ENCODE assay signal across 8 cellular contexts in the genomic region with DNA sequence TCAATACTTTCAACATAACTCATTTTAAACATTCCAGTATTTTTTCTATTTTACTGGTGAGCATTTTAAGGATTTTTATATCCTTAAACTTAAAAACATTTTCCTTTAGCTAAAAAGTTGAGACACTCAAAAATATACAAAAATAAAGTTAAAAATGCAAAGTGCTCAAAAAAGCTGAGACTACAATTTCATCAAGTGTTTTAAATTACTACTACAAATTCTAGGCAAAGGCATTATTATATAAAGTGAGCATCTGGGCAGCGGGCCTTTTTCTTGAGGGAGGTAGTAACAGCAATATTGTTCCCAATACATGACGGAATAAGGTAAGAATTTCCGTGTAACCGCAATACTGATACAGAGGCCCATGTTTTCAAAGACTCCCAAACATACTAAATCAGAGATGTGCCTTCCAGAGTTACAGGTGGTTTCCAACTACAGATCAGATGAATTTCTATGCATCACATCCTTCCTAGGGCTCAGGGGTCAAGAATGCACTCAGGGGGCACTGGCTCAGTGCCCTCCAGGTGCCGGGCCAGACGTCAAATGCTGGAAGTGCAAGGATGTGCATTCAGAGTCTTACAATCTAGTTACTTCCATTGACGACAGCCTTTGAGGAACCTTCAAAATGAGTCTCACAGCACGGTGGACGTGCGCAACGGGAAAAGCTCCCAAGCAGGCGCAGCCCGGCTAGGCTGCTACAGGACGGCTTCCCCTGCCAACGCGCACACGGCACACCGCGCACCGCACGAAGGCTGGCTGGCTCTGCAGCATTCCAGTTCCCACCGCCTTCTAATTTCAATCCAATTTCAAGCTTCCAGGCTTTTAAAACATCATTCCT. TPM values are rescaled to one million over a fixed set of nuclear protein-coding genes. Genes with fewer than 3 reads are reported as not detected.
A peak's percentile ranks its signal among the peaks of the same experiment; 100 is the strongest.
DNase-seq lines count a peak whose midpoint lies in the region; ATAC-seq, FAIRE-seq and TF ChIP-seq lines count a peak whose summit lies in the region.

No MANE protein-coding gene starts in this region.

- peak overlapping the region; percentile 63 for H3K4me3 ChIP-seq in smooth muscle cell

- no peaks in the 10 kb centered on the region for H3K27me3 ChIP-seq in smooth muscle cell (ENCODE audit: low read depth)

- DNase-seq in AML-193 (lab: John Stamatoyannopoulos, UW), result peak; percentile 50 to 60
- peak; percentile 55 for DNase-seq in HuH-7 (ENCODE audit: low spot score)
- DNase-seq in T-helper 17 cell, result peak in 2 of 3 donors; percentile 12 to 15
- DNase-seq in caudate nucleus (lab: John Stamatoyannopoulos, UW), result peak in 16 of 61 donors; percentile 6 to 36 (median 20)
- no peak for DNase-seq in smooth muscle cell (lab: John Stamatoyannopoulos, UW; ENCODE audit: unreplicated experiment)
- no peak for DNase-seq in NCI-H1694 (lab: John Stamatoyannopoulos, UW)

- H3K9me3 ChIP-seq in T-helper 17 cell (ENCODE audit: control insufficient read depth, low read length, poor library complexity, severe bottlenecking) (no peaks in the 10 kb centered on the region), smooth muscle cell (replicated peaks; ENCODE audit: low read depth) (no peaks in the 10 kb centered on the region)

- no peaks in the 10 kb centered on the region for H3K36me3 ChIP-seq in smooth muscle cell (ENCODE audit: low read depth)

- H3K4me1 ChIP-seq in smooth muscle cell (ENCODE audit: low read depth), result peaks cover 20% of the 10 kb centered on the region

- peaks cover 54% of the 10 kb centered on the region for H4K20me1 ChIP-seq in smooth muscle cell (ENCODE audit: low read depth)

- peak overlapping the region; percentile 92 for H3K4me2 ChIP-seq in smooth muscle cell

- H3K36me3 Mint-ChIP-seq in T-helper 17 cell (ENCODE audit: low read depth), result peaks cover 3% of the 10 kb centered on the region

- WGBS in smooth muscle cell (ENCODE audit: low lambda C conversion rate), result 8% methylated on average over 22 of the region's 22 CpGs

- H3F3A ChIP-seq in smooth muscle cell (ENCODE audit: low read depth), result peaks cover 3% of the 10 kb centered on the region

- FAIRE-seq in islet of Langerhans (lab: Jason Lieb, UNC), result peak; percentile 33

- H3K4me1 Mint-ChIP-seq in T-helper 17 cell, result peaks cover 33% of the 10 kb centered on the region

- H3K9ac ChIP-seq in smooth muscle cell (ENCODE audit: low read depth), result peak overlapping the region; percentile 39

- peak overlapping the region; percentile 99 for H3K27ac Mint-ChIP-seq in T-helper 17 cell

- H3K4me3 Mint-ChIP-seq in T-helper 17 cell, result peak overlapping the region; percentile 98

- ATAC-seq in GM18907 (IDR thresholded peaks at IDR 0.05; ENCODE audit: unreplicated experiment) (peak; percentile 26), T-helper 17 cell (peak; percentile 44)

- H3K79me2 ChIP-seq in smooth muscle cell (ENCODE audit: low read depth), result peaks cover 49% of the 10 kb centered on the region

- TF ChIP-seq CTCF in smooth muscle cell (IDR thresholded peaks at IDR 0.05; ENCODE audit: borderline replicate concordance, insufficient read depth, poor library complexity, severe bottlenecking), result no peak

- peak overlapping the region; percentile 91 for H2AFZ ChIP-seq in smooth muscle cell (ENCODE audit: low read depth)

- H3K27me3 Mint-ChIP-seq in T-helper 17 cell, result no peaks in the 10 kb centered on the region

- peak overlapping the region; percentile 39 for H3K27ac ChIP-seq in caudate nucleus (ENCODE audit: low read depth, low read length)
- peak overlapping the region; percentile 54 for H3K27ac ChIP-seq in smooth muscle cell (ENCODE audit: low read depth)

RNA-seq across cellular contexts. Expression of a gene that starts 1.7 kb away (rescaled TPM):
- total RNA-seq in T-helper 17 cell (10 to 100 TPM; 64.3 to 67.1 TPM), smooth muscle cell (32.9 and 41.9 TPM in 2 replicates)
- 21.6 and 22.0 TPM in 2 replicates for polyA plus RNA-seq in smooth muscle cell

RNA-seq across cellular contexts. Expression of a gene that starts 20.7 kb away (rescaled TPM):
- total RNA-seq in T-helper 17 cell, result 10 to 100 TPM; 16.3 to 17.8 TPM
- total RNA-seq in smooth muscle cell, result 50.2 and 56.5 TPM in 2 replicates
- polyA plus RNA-seq in smooth muscle cell, result 26.6 and 30.2 TPM in 2 replicates

RNA-seq across cellular contexts. Expression of a gene that starts 20.8 kb away (rescaled TPM):
- total RNA-seq in T-helper 17 cell, result 10 to 100 TPM; 25.7 to 26.0 TPM
- 34.2 and 47.0 TPM in 2 replicates for total RNA-seq in smooth muscle cell
- 26.0 and 45.0 TPM in 2 replicates for polyA plus RNA-seq in smooth muscle cell

RNA-seq across cellular contexts. Expression of a gene that starts 28.8 kb away (rescaled TPM):
- 1 to 10 TPM; 3.0 to 3.9 TPM for total RNA-seq in T-helper 17 cell
- 1.2 and 2.1 TPM in 2 replicates for total RNA-seq in smooth muscle cell
- polyA plus RNA-seq in smooth muscle cell, result 0.89 and 1.1 TPM in 2 replicates

RNA-seq across cellular contexts. Expression of a gene that starts 28.8 kb away (rescaled TPM):
- 10 to 100 TPM; 28.9 to 31.7 TPM for total RNA-seq in T-helper 17 cell
- total RNA-seq in smooth muscle cell, result 33.9 and 55.9 TPM in 2 replicates
- polyA plus RNA-seq in smooth muscle cell, result 21.3 and 23.2 TPM in 2 replicates

Comparison
In these comparisons a context has a peak if more than half of its experiments do, and no peak if none do; other contexts are left out.
1. DNase-seq: peak in AML-193 (2 of 2), HuH-7 (single experiment) and T-helper 17 cell (2 of 3); none in smooth muscle cell (single experiment) and NCI-H1694 (single experiment).